In genomic region chr19:46788101-46788967, GRCh38 we compare ENCODE assay signal across 8 cellular contexts. TPM values are rescaled to one million over a fixed set of nuclear protein-coding genes. Genes with fewer than 3 reads are reported as not detected.
DNase-seq lines count a peak whose midpoint lies in the region; ATAC-seq and TF ChIP-seq lines count a peak whose summit lies in the region.

Gene SLC1A5, minus strand, starts transcription at chr19:46788594. Its CDS starts 629 bp downstream, at chr19:46787965.

- in situ Hi-C loops in KBM-7 (cut with MboI; ENCODE audit: low pct_unique_long_range_greater_than_20kb, low sequenced_read_pairs): no loop called here

- H3K9ac ChIP-seq in PC-3 (ENCODE audit: low read length) (peak within 1 kb of the TSS; percentile 93), mucosa of stomach (ENCODE audit: low read length) (peak within 1 kb of the TSS; percentile 86)

- H3K4me3 ChIP-seq in PC-3 (ENCODE audit: low read length) (peak within 1 kb of the TSS; percentile 91), mucosa of stomach (ENCODE audit: low read length) (peak within 1 kb of the TSS; percentile 57)

- H3K79me2 ChIP-seq in PC-3 (ENCODE audit: low read length): peaks cover 50% of the 10 kb centered on the region

- POLR2A ChIA-PET in PC-3 (lab: Charles Lee; ENCODE audit: unreplicated experiment): no interaction called here

- H3K9me3 ChIP-seq in PC-3 (ENCODE audit: low read length) (no peaks in the 10 kb centered on the region), mucosa of stomach (ENCODE audit: control insufficient read depth, low read length) (no peaks in the 10 kb centered on the region)

- CTCF ChIA-PET in PC-3 (lab: Charles Lee): no interaction called here

- peak within 1 kb of the TSS; percentile 98 for H3K4me2 ChIP-seq in PC-3 (ENCODE audit: low read length)

- BruUV-seq in PC-3 (replicated peaks; lab: Mats Ljungman, UMichigan): TSS peak; percentile 76

- DNase-seq in DMS 273 (lab: John Stamatoyannopoulos, UW; ENCODE audit: unreplicated experiment) (peak; percentile 99), KBM-7 (peak; percentile 98), PC-3 (peak; percentile 93), activated T-cell treated with anti-CD3 and anti-CD28 coated beads for 24 hours (ENCODE audit: low read depth) (peak; percentile 99), erythroblast (lab: John Stamatoyannopoulos, UW) (peak; percentile 99)
- peak; percentile 98 to 99 for DNase-seq in stimulated activated CD8-positive, alpha-beta memory T cell treated with anti-CD3 and anti-CD28 coated beads, Interleukin-4, amount 100 ng/mL, for 4 hours (ENCODE audit: low read depth in 2 of 2, low spot score in 1 of 2)

- ATAC-seq in GM21529 (IDR thresholded peaks at IDR 0.05; ENCODE audit: unreplicated experiment): peak; percentile 59
- peak; percentile 59 for ATAC-seq in PC-3

- H3K36me3 ChIP-seq in PC-3 (ENCODE audit: low read depth, low read length) (no peaks in the 10 kb centered on the region), mucosa of stomach (ENCODE audit: control insufficient read depth, insufficient read depth, low read length) (no peaks in the 10 kb centered on the region)

- no peaks in the 10 kb centered on the region for H3F3A ChIP-seq in PC-3 (ENCODE audit: low read length, unreplicated experiment)

- H2AFZ ChIP-seq in PC-3 (ENCODE audit: low read length): no peak within 1 kb of the TSS

- H4K20me1 ChIP-seq in PC-3 (ENCODE audit: low read length): peaks cover 11% of the 10 kb centered on the region

- H3K27ac ChIP-seq in PC-3 (ENCODE audit: low read length): peak within 1 kb of the TSS; percentile 86

- no peak for TF ChIP-seq CTCF in PC-3 (conservative IDR thresholded peaks at IDR 0.05; ENCODE audit: low read depth, low read length)

- H3K9me2 ChIP-seq in PC-3 (replicated peaks; ENCODE audit: low read length): no peaks in the 10 kb centered on the region

- H3K27me3 ChIP-seq in PC-3 (ENCODE audit: low read length) (no peaks in the 10 kb centered on the region), mucosa of stomach (ENCODE audit: control insufficient read depth, insufficient read depth, low read length) (no peaks in the 10 kb centered on the region)

- intact Hi-C loops in PC-3 (cut with micrococcal nuclease): loop anchor here (5.0 kb wide), 1 partner anchor 39 kb away; no protein-coding TSS in a partner anchor

- TF ChIP-seq POLR2A in erythroblast (IDR thresholded peaks at IDR 0.05; ENCODE audit: low read length): peak; percentile 99

- H3K4me1 ChIP-seq in PC-3 (ENCODE audit: insufficient read depth, low read length) (peaks cover 34% of the 10 kb centered on the region), mucosa of stomach (ENCODE audit: control insufficient read depth, insufficient read depth, low read length) (peaks cover 48% of the 10 kb centered on the region)

RNA-seq across cellular contexts. Expression of gene SLC1A5, which starts in this region (rescaled TPM):
- total RNA-seq in PC-3 (2014; rRNA removed): 97.4 and 117 TPM in 2 replicates

Comparison
In these comparisons a context has a peak if more than half of its experiments do, and no peak if none do; other contexts are left out.
1. Peak in every context shown above with its lines: DNase-seq, ATAC-seq, H3K4me3 ChIP-seq and H3K27ac ChIP-seq.